ENCODE assay signal across 1 cellular context in genomic region chr16:370443-370842, GRCh38.
TF ChIP-seq lines count a peak whose summit lies in the region.

MRPL28 (minus strand) TSS chr16:370538; CDS start chr16:370218, 320 bp downstream.

TF ChIP-seq in HepG2, 621 proteins besides CTCF, POLR2A, EP300 and RAD21 (continued from another document):
- TF ChIP-seq MAZ (IDR thresholded peaks at IDR 0.05; ENCODE audit: borderline replicate concordance, low read depth, low read length) (peak; percentile 39; the same call in 1 of the 2 replicates), MAZ (CRISPR knock-in tag; IDR thresholded peaks at IDR 0.05; ENCODE audit: low read depth) (no peak; the same call in 1 of the 2 replicates), GABPB1 (CRISPR knock-in tag; IDR thresholded peaks at IDR 0.05) (peak; percentile 93), RARA (CRISPR knock-in tag; IDR thresholded peaks at IDR 0.05) (peak; percentile 5; the same call in 1 of the 2 replicates), FOXM1 (CRISPR knock-in tag; IDR thresholded peaks at IDR 0.05) (no peak), ZNF674 (CRISPR knock-in tag; IDR thresholded peaks at IDR 0.05; ENCODE audit: low read depth) (no peak), ZNF776 (CRISPR knock-in tag; IDR thresholded peaks at IDR 0.05) (no peak), ZBTB7B (CRISPR knock-in tag; IDR thresholded peaks at IDR 0.05) (peak; percentile 81), POGZ (CRISPR knock-in tag; IDR thresholded peaks at IDR 0.05) (no peak), RBM39 (IDR thresholded peaks at IDR 0.05; ENCODE audit: low read depth, low read length, poor library complexity, severe bottlenecking) (no peak), BORCS8-MEF2B (CRISPR knock-in tag; IDR thresholded peaks at IDR 0.05) (no peak), IKZF4 (CRISPR knock-in tag; IDR thresholded peaks at IDR 0.05; ENCODE audit: borderline replicate concordance, low read depth, not compliant biosample characterization) (no peak), KMT2A (CRISPR knock-in tag; IDR thresholded peaks at IDR 0.05) (no peak), MXI1 (IDR thresholded peaks at IDR 0.05; ENCODE audit: borderline replicate concordance, low read depth, low read length) (peak; percentile 23; the same call in 1 of the 3 replicates), ZNF747 (CRISPR knock-in tag; IDR thresholded peaks at IDR 0.05; ENCODE audit: borderline replicate concordance) (no peak), NR2F2 (IDR thresholded peaks at IDR 0.05; ENCODE audit: borderline replicate concordance, low read depth) (no peak), ZBTB3 (CRISPR knock-in tag; IDR thresholded peaks at IDR 0.05; ENCODE audit: borderline replicate concordance, low read depth) (no peak), ZNF660 (CRISPR knock-in tag; IDR thresholded peaks at IDR 0.05; ENCODE audit: borderline replicate concordance, low read depth) (no peak), ZNF12 (CRISPR knock-in tag; IDR thresholded peaks at IDR 0.05) (no peak), RFXAP (CRISPR knock-in tag; IDR thresholded peaks at IDR 0.05; ENCODE audit: borderline replicate concordance) (no peak)
- TF ChIP-seq, protein P1, sequence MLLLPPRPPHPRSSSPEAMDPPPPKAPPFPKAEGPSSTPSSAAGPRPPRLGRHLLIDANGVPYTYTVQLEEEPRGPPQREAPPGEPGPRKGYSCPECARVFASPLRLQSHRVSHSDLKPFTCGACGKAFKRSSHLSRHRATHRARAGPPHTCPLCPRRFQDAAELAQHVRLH (CRISPR knock-in tag; IDR thresholded peaks at IDR 0.05; ENCODE audit: borderline replicate concordance, low read depth) = no peak
